ENCODE assay signal across 26 cellular contexts in genomic region chr19:2354670-2355069, GRCh38. TPM values are rescaled to one million over a fixed set of nuclear protein-coding genes. Genes with fewer than 3 reads are reported as not detected.
"Had no signal": no experiment of that assay in that cellular context is flagged by ENCODE, and none has a peak within 500 bp of the region (broad histone marks: within the 10 kb centered on the region; RNA-seq: fewer than 3 reads in every experiment).

No MANE protein-coding gene starts in this region.

- FAIRE-seq: keratinocyte had no signal

- H3K9me3 ChIP-seq: left lung, lower lobe of right lung, ovary, right atrium auricular region, right lobe of liver, tibial nerve, uterus had no signal

- H3K27ac ChIP-seq: left lung, lower lobe of right lung, neural progenitor cell, ovary, right atrium auricular region, right lobe of liver, tibial nerve, uterus had no signal

- DNase-seq: left colon; lower lobe of right lung; mammary epithelial cell; mesenchymal stem cell; naive thymus-derived CD8-positive, alpha-beta T cell; right lobe of liver; stimulated activated CD4-positive, alpha-beta T cell treated with anti-CD3 and anti-CD28 coated beads, Interleukin-1b, Interleukin-23, amount 100 ng/mL, for 48 hours; stimulated activated CD4-positive, alpha-beta T cell treated with anti-CD3 and anti-CD28 coated beads, Interleukin-2, amount 100 ng/mL, for 48 hours; stimulated activated CD4-positive, alpha-beta T cell treated with anti-CD3 and anti-CD28 coated beads, Interleukin-4, amount 100 ng/mL, for 4 hours; stimulated activated CD8-positive, alpha-beta memory T cell treated with anti-CD3 and anti-CD28 coated beads, Interleukin-4, amount 100 ng/mL, for 48 hours; stimulated activated naive CD4-positive, alpha-beta T cell treated with Interleukin-2 at 50 U/mL for 16 hours; stimulated activated naive CD8-positive, alpha-beta T cell treated with anti-CD3 and anti-CD28 coated beads, Interleukin-15, amount 100 ng/mL, for 72 hours; uterus had no signal

- H3K4me3 ChIP-seq: left lung, lower lobe of right lung, neural progenitor cell, ovary, right atrium auricular region, right lobe of liver, smooth muscle cell, tibial nerve, uterus had no signal

- H3K4me2 ChIP-seq: neural progenitor cell, smooth muscle cell had no signal

- H3K27me3 ChIP-seq: ovary, right atrium auricular region, right lobe of liver, uterus had no signal

- ATAC-seq: left colon; left lung; lower lobe of right lung; naive thymus-derived CD8-positive, alpha-beta T cell; stimulated activated memory B cell treated with anti-CD40 and anti-IgM and Interleukin-4, amounts not matched to agents 10 μg/mL and 1 μg/mL and 100 μg/mL, for 72 hours; stimulated activated naive CD8-positive, alpha-beta T cell treated with anti-CD3 and anti-CD28 coated beads, Interleukin-15, amount 100 ng/mL, for 72 hours had no signal

- H3K9ac ChIP-seq: neural progenitor cell had no signal

- H2AFZ ChIP-seq: neural progenitor cell had no signal

- H3K36me3 ChIP-seq: neural progenitor cell, ovary, uterus had no signal

- H3K4me1 ChIP-seq: left lung, lower lobe of right lung, neural progenitor cell, right atrium auricular region, right lobe of liver, tibial nerve, uterus had no signal

RNA-seq across cellular contexts. Expression of gene TMPRSS9, which starts 5.4 kb away (rescaled TPM):
- total RNA-seq: left lung; lower lobe of right lung; mammary epithelial cell; mucosa of gallbladder; naive thymus-derived CD8-positive, alpha-beta T cell; progenitor cell of endocrine pancreas; pulmonary artery endothelial cell; right atrium auricular region; smooth muscle cell; tibial nerve; ureter had no signal
- polyA plus RNA-seq: keratinocyte; mammary epithelial cell; naive thymus-derived CD8-positive, alpha-beta T cell had no signal

RNA-seq across cellular contexts. Expression of gene LINGO3, which starts 46.7 kb away (rescaled TPM):
- total RNA-seq: left colon, lower lobe of right lung, mammary epithelial cell, ovary, pulmonary artery endothelial cell, right atrium auricular region, right lobe of liver, skeletal muscle tissue, smooth muscle cell, ureter, uterus had no signal
- polyA plus RNA-seq: keratinocyte, mammary epithelial cell, ovary had no signal
